In genomic region chr5:74342948-74343682, GRCh38 we compare ENCODE assay signal across 19 cellular contexts.
A peak's percentile ranks its signal among the peaks of the same experiment; 100 is the strongest.
DNase-seq lines count a peak whose midpoint lies in the region; ATAC-seq and TF ChIP-seq lines count a peak whose summit lies in the region.
"Had no signal": no experiment of that assay in that cellular context is flagged by ENCODE, and none has a peak within 500 bp of the region (broad histone marks: within the 10 kb centered on the region; RNA-seq: fewer than 3 reads in every experiment).

No MANE protein-coding gene starts in this region.

- H3K36me3 Mint-ChIP-seq in activated T-cell treated with anti-CD3 and anti-CD28 coated beads, Interleukin-2, amount 50 U/mL, for 72 hours (ENCODE audit: insufficient read depth in 2 of 2): peaks cover 0 to 1% of the 10 kb centered on the region in 2 donors
- H3K36me3 Mint-ChIP-seq in activated naive CD4-positive, alpha-beta T cell treated with anti-CD3 and anti-CD28 coated beads for 36 hours (ENCODE audit: low read depth): no peaks in the 10 kb centered on the region

- H3K4me3 Mint-ChIP-seq in activated T-cell treated with anti-CD3 and anti-CD28 coated beads, Interleukin-2, amount 50 U/mL, for 72 hours: no peak overlapping the region
- H3K4me3 Mint-ChIP-seq in activated naive CD4-positive, alpha-beta T cell treated with anti-CD3 and anti-CD28 coated beads for 36 hours: no peak overlapping the region

- DNase-seq in activated T-cell treated with anti-CD3 and anti-CD28 coated beads, Interleukin-2, amount 50 U/mL, for 72 hours: no peak
- DNase-seq in activated T-cell treated with anti-CD3 and anti-CD28 coated beads for 4 hours: no peak
- peak; percentile 68 for DNase-seq in RPMI8226
- peak; percentile 58 to 81 for DNase-seq in foreskin keratinocyte
- no peak for DNase-seq in activated naive CD4-positive, alpha-beta T cell treated with anti-CD3 and anti-CD28 coated beads for 36 hours
- no peak for DNase-seq in stimulated activated CD4-positive, alpha-beta T cell treated with anti-CD3 and anti-CD28 coated beads, Interleukin-1b, Interleukin-23, amount 100 ng/mL, for 48 hours
- DNase-seq in DMS79 (lab: John Stamatoyannopoulos, UW): no peak
- DNase-seq: activated naive CD4-positive, alpha-beta T cell treated with anti-CD3 and anti-CD28 coated beads, Interleukin-2, amount 50 U/mL, for 16 hours; Caco-2; effector CD8-positive, alpha-beta T cell; KG1; left ventricle myocardium superior; NCI-H1436; NCI-H524 treated with DMSO at 0.1 percent for 48 hours; Peyer's patch; posterior cingulate gyrus; stimulated activated naive CD8-positive, alpha-beta T cell treated with anti-CD3 and anti-CD28 coated beads, Interleukin-15, Interleukin-2, amounts not matched to agents 100 U/mL and 50 U/mL, for 24 hours; T-helper 2 cell had no signal

- no peaks in the 10 kb centered on the region for H3K27me3 ChIP-seq in foreskin keratinocyte
- H3K27me3 ChIP-seq: Peyer's patch had no signal

- H3K27me3 Mint-ChIP-seq in activated T-cell treated with anti-CD3 and anti-CD28 coated beads, Interleukin-2, amount 50 U/mL, for 72 hours (ENCODE audit: low read depth): peaks cover 12% of the 10 kb centered on the region
- H3K27me3 Mint-ChIP-seq in activated naive CD4-positive, alpha-beta T cell treated with anti-CD3 and anti-CD28 coated beads for 36 hours (ENCODE audit: low read depth): peaks cover 5% of the 10 kb centered on the region

- CTCF ChIA-PET in activated naive CD4-positive, alpha-beta T cell treated with anti-CD3 and anti-CD28 coated beads for 36 hours (lab: Charles Lee): no interaction called here

- peaks cover 5% of the 10 kb centered on the region for H3K4me1 ChIP-seq in foreskin keratinocyte
- H3K4me1 ChIP-seq: Peyer's patch had no signal

- H3K27ac ChIP-seq in foreskin keratinocyte: no peak overlapping the region
- H3K27ac ChIP-seq: Peyer's patch had no signal

- TF ChIP-seq CTCF in foreskin keratinocyte (conservative IDR thresholded peaks at IDR 0.05): no peak

- peak overlapping the region; percentile 86 for H3K27ac Mint-ChIP-seq in activated T-cell treated with anti-CD3 and anti-CD28 coated beads, Interleukin-2, amount 50 U/mL, for 72 hours
- no peak overlapping the region for H3K27ac Mint-ChIP-seq in activated naive CD4-positive, alpha-beta T cell treated with anti-CD3 and anti-CD28 coated beads for 36 hours

- no peaks in the 10 kb centered on the region for H3K4me1 Mint-ChIP-seq in activated T-cell treated with anti-CD3 and anti-CD28 coated beads, Interleukin-2, amount 50 U/mL, for 72 hours (ENCODE audit: low read depth)
- H3K4me1 Mint-ChIP-seq in activated naive CD4-positive, alpha-beta T cell treated with anti-CD3 and anti-CD28 coated beads for 36 hours (ENCODE audit: low read depth): no peaks in the 10 kb centered on the region

- ATAC-seq in activated T-cell treated with anti-CD3 and anti-CD28 coated beads, Interleukin-2, amount 50 U/mL, for 72 hours (replicated peaks in 1 of 2): no peak
- peak; percentile 52 for ATAC-seq in foreskin keratinocyte
- no peak for ATAC-seq in HG02763 (IDR thresholded peaks at IDR 0.05; ENCODE audit: unreplicated experiment)
- ATAC-seq: left ventricle myocardium superior; stimulated activated naive CD8-positive, alpha-beta T cell treated with anti-CD3 and anti-CD28 coated beads, Interleukin-15, Interleukin-2, amounts not matched to agents 100 U/mL and 50 U/mL, for 24 hours had no signal

- intact Hi-C loops in activated naive CD4-positive, alpha-beta T cell treated with anti-CD3 and anti-CD28 coated beads for 36 hours (cut with micrococcal nuclease): no loop called here

- peaks cover 0 to 3% of the 10 kb centered on the region in 2 donors for H3K9me3 Mint-ChIP-seq in activated T-cell treated with anti-CD3 and anti-CD28 coated beads, Interleukin-2, amount 50 U/mL, for 72 hours
- H3K9me3 Mint-ChIP-seq in activated naive CD4-positive, alpha-beta T cell treated with anti-CD3 and anti-CD28 coated beads for 36 hours: no peaks in the 10 kb centered on the region

Comparison
In these comparisons a context has a peak if more than half of its experiments do, and no peak if none do; other contexts are left out.
1. DNase-seq: peak in RPMI8226 (single experiment) and foreskin keratinocyte (2 of 2); none in activated T-cell treated with anti-CD3 and anti-CD28 coated beads, Interleukin-2, amount 50 U/mL, for 72 hours (0 of 2), activated T-cell treated with anti-CD3 and anti-CD28 coated beads for 4 hours (single experiment), activated naive CD4-positive, alpha-beta T cell treated with anti-CD3 and anti-CD28 coated beads for 36 hours (single experiment), stimulated activated CD4-positive, alpha-beta T cell treated with anti-CD3 and anti-CD28 coated beads, Interleukin-1b, Interleukin-23, amount 100 ng/mL, for 48 hours (single experiment) and DMS79 (single experiment).